In genomic region chr13:80665792-80666333, GRCh38 we compare ENCODE assay signal across 20 cellular contexts.
"Had no signal": no experiment of that assay in that cellular context is flagged by ENCODE, and none has a peak within 500 bp of the region (broad histone marks: within the 10 kb centered on the region; RNA-seq: fewer than 3 reads in every experiment).

No MANE protein-coding gene starts in this region.

- ATAC-seq: left ventricle myocardium superior, mucosa of descending colon, right lobe of liver had no signal

- DNase-seq: activated CD4-positive, alpha-beta T cell treated with anti-CD3 and anti-CD28 coated beads, Interleukin-2, amount 50 U/mL, for 4 hours; dermis blood vessel endothelial cell; effector memory CD4-positive, alpha-beta T cell; foreskin melanocyte; glutamatergic neuron; kidney glomerular epithelial cell; left ventricle myocardium superior; mucosa of descending colon; naive B cell; right lobe of liver; small intestine; stimulated activated CD4-positive, alpha-beta T cell treated with anti-CD3 and anti-CD28 coated beads, Interleukin-15, amount 100 ng/mL, for 24 hours; stimulated activated CD4-positive, alpha-beta T cell treated with anti-CD3 and anti-CD28 coated beads, Interleukin-2, amount 100 ng/mL, for 48 hours; upper lobe of left lung; WERI-Rb-1 had no signal

- FAIRE-seq: small intestine had no signal

- H3K27me3 Mint-ChIP-seq: activated naive CD8-positive, alpha-beta T cell; memory B cell; naive B cell had no signal

- H3K4me1 Mint-ChIP-seq: memory B cell had no signal

- H3K79me2 ChIP-seq: parathyroid adenoma had no signal

- H3K4me3 Mint-ChIP-seq: activated naive CD8-positive, alpha-beta T cell; memory B cell had no signal

- H3K27me3 ChIP-seq: neutrophil, right lobe of liver, upper lobe of left lung had no signal

- H3K4me1 ChIP-seq: parathyroid adenoma, right lobe of liver, upper lobe of left lung had no signal

- H3K36me3 ChIP-seq: neutrophil, right lobe of liver, thoracic aorta, upper lobe of left lung, WERI-Rb-1 had no signal

- H3K27ac Mint-ChIP-seq: activated naive CD8-positive, alpha-beta T cell; memory B cell had no signal

- H3K4me3 ChIP-seq: mucosa of descending colon, right lobe of liver, thoracic aorta, upper lobe of left lung had no signal

- H2AFZ ChIP-seq: parathyroid adenoma had no signal

- H3K9me3 ChIP-seq: mucosa of descending colon, neutrophil, right lobe of liver, thoracic aorta, upper lobe of left lung had no signal

- H3K36me3 Mint-ChIP-seq: activated naive CD8-positive, alpha-beta T cell; memory B cell; naive B cell had no signal

- H3K27ac ChIP-seq: neutrophil, parathyroid adenoma, right lobe of liver, thoracic aorta, upper lobe of left lung, WERI-Rb-1 had no signal

- H3K9ac ChIP-seq: parathyroid adenoma had no signal
